8 cellular contexts compared by ENCODE assay signal in genomic region chr9:126398403-126399058, GRCh38.
A peak's percentile ranks its signal among the peaks of the same experiment; 100 is the strongest.
DNase-seq lines count a peak whose midpoint lies in the region; ATAC-seq, FAIRE-seq and TF ChIP-seq lines count a peak whose summit lies in the region.

No MANE protein-coding gene starts in this region.

- H3K79me2 ChIP-seq in SU-DHL-6 (ENCODE audit: insufficient read depth, low read length), result no peaks in the 10 kb centered on the region

- CTCF ChIA-PET in CD8-positive, alpha-beta T cell (lab: Charles Lee), result interaction anchor here (0.7 to 6.4 kb wide), 38 partner anchors 8 to 1143 kb away, joined by 3 to 182 read pairs (median 6); partner anchors contain the start of gene MVB12B

- no peaks in the 10 kb centered on the region for H3K27me3 Mint-ChIP-seq in CD8-positive, alpha-beta T cell (ENCODE audit: low read depth)
- no peaks in the 10 kb centered on the region for H3K27me3 Mint-ChIP-seq in activated naive CD8-positive, alpha-beta T cell

- peak overlapping the region; percentile 86 for H3K27ac Mint-ChIP-seq in CD8-positive, alpha-beta T cell
- H3K27ac Mint-ChIP-seq in activated naive CD8-positive, alpha-beta T cell, result peak overlapping the region; percentile 85

- peaks cover 54% of the 10 kb centered on the region for H3K4me1 Mint-ChIP-seq in CD8-positive, alpha-beta T cell (ENCODE audit: low read depth)
- H3K4me1 Mint-ChIP-seq in activated naive CD8-positive, alpha-beta T cell (ENCODE audit: low read depth), result peaks cover 63% of the 10 kb centered on the region

- no peaks in the 10 kb centered on the region for H3K36me3 ChIP-seq in CD8-positive, alpha-beta T cell (ENCODE audit: insufficient read depth, low read length)
- H3K36me3 ChIP-seq in SU-DHL-6 (ENCODE audit: low read length), result no peaks in the 10 kb centered on the region
- H3K36me3 ChIP-seq in psoas muscle (ENCODE audit: insufficient read depth in 1 of 2, low read depth in 1 of 2), result peaks cover 0 to 46% of the 10 kb centered on the region in 2 donors

- peak overlapping the region; percentile 38 for H3K27ac ChIP-seq in CD8-positive, alpha-beta T cell (ENCODE audit: low read depth, low read length)
- H3K27ac ChIP-seq in SU-DHL-6 (ENCODE audit: low read depth, low read length), result no peak overlapping the region
- H3K27ac ChIP-seq in psoas muscle, result no peak overlapping the region

- no peak for ATAC-seq in CD8-positive, alpha-beta T cell
- ATAC-seq in psoas muscle (peak; percentile 84 to 92 (median 86)), HG03342 (IDR thresholded peaks at IDR 0.05; ENCODE audit: unreplicated experiment) (no peak)

- no peak for FAIRE-seq in urothelium cell line (lab: Jason Lieb, UNC)

- H3K9me3 ChIP-seq in CD8-positive, alpha-beta T cell (ENCODE audit: low read length), result no peaks in the 10 kb centered on the region
- H3K9me3 ChIP-seq in SU-DHL-6 (ENCODE audit: insufficient read depth, low read length) (no peaks in the 10 kb centered on the region), psoas muscle (no peaks in the 10 kb centered on the region)

- no peaks in the 10 kb centered on the region for H3K27me3 ChIP-seq in CD8-positive, alpha-beta T cell (ENCODE audit: insufficient read depth, low read length)
- H3K27me3 ChIP-seq in SU-DHL-6 (ENCODE audit: low read length) (no peaks in the 10 kb centered on the region), psoas muscle (ENCODE audit: insufficient read depth in 3 of 3, low read length in 2 of 3) (no peaks in the 10 kb centered on the region)

- no peaks in the 10 kb centered on the region for H3K9me3 Mint-ChIP-seq in CD8-positive, alpha-beta T cell
- H3K9me3 Mint-ChIP-seq in activated naive CD8-positive, alpha-beta T cell (ENCODE audit: low read depth), result no peaks in the 10 kb centered on the region

- peak; percentile 57 to 88 (median 72) for DNase-seq in CD8-positive, alpha-beta T cell
- DNase-seq in HPDE6-E6E7 (ENCODE audit: extremely low spot score), result peak; percentile 70
- DNase-seq in cardiac septum (ENCODE audit: low spot score), result peak; percentile 93
- DNase-seq in psoas muscle, result peak; percentile 79 to 89
- peak; percentile 79 for DNase-seq in urothelium cell line (ENCODE audit: low spot score)

- POLR2A ChIA-PET in CD8-positive, alpha-beta T cell (lab: Charles Lee), result interaction anchor here (0.8 to 4.2 kb wide), 5 partner anchors 8 to 90 kb away, joined by 3 to 14 read pairs (median 3); no protein-coding TSS in a partner anchor

- no peaks in the 10 kb centered on the region for H4K20me1 ChIP-seq in SU-DHL-6 (ENCODE audit: low read depth, low read length)

- peaks cover 44% of the 10 kb centered on the region for H3K4me1 ChIP-seq in CD8-positive, alpha-beta T cell (ENCODE audit: insufficient read depth, low read length)
- peaks cover 35% of the 10 kb centered on the region for H3K4me1 ChIP-seq in psoas muscle

- H3K9ac ChIP-seq in SU-DHL-6 (ENCODE audit: low read length), result no peak overlapping the region

- H2AFZ ChIP-seq in SU-DHL-6 (ENCODE audit: low read depth, low read length, severe bottlenecking), result no peak overlapping the region

- H3K4me3 ChIP-seq in CD8-positive, alpha-beta T cell (ENCODE audit: low read depth, low read length), result peak overlapping the region; percentile 29
- H3K4me3 ChIP-seq in SU-DHL-6 (ENCODE audit: insufficient read depth, low read length, poor library complexity, severe bottlenecking) (no peak overlapping the region), psoas muscle (no peak overlapping the region)

- peaks cover 40% of the 10 kb centered on the region for H3K36me3 Mint-ChIP-seq in CD8-positive, alpha-beta T cell
- H3K36me3 Mint-ChIP-seq in activated naive CD8-positive, alpha-beta T cell, result peaks cover 8% of the 10 kb centered on the region

- H3F3A ChIP-seq in SU-DHL-6 (ENCODE audit: insufficient read depth), result no peaks in the 10 kb centered on the region

- peak overlapping the region; percentile 69 for H3K4me3 Mint-ChIP-seq in CD8-positive, alpha-beta T cell
- peak overlapping the region; percentile 76 for H3K4me3 Mint-ChIP-seq in activated naive CD8-positive, alpha-beta T cell

- H3K9me2 ChIP-seq in SU-DHL-6 (replicated peaks; ENCODE audit: insufficient read depth, low read length), result no peaks in the 10 kb centered on the region

- peak; percentile 99 for TF ChIP-seq CTCF in CD8-positive, alpha-beta T cell (IDR thresholded peaks at IDR 0.05)
- TF ChIP-seq CTCF in SU-DHL-6 (IDR thresholded peaks at IDR 0.05; ENCODE audit: insufficient read depth, low read length, poor library complexity, severe bottlenecking) (peak; percentile 88), psoas muscle (IDR thresholded peaks at IDR 0.05) (peak; percentile 99)

- WGBS in psoas muscle, 3 donors, result 23 to 26% (median 25%) methylated on average over 25 of the region's 25 CpGs

- no peak overlapping the region for H3K4me2 ChIP-seq in SU-DHL-6 (ENCODE audit: low read depth, low read length, poor library complexity, severe bottlenecking)

- intact Hi-C loops in CD8-positive, alpha-beta T cell (cut with DNase I, micrococcal nuclease), result loop anchor here (1.0 to 5.0 kb wide), 4 partner anchors 81 to 991 kb away; no protein-coding TSS in a partner anchor
- intact Hi-C loops in cardiac septum (cut with DNase I) (loop anchor here (1.0 to 5.0 kb wide), 3 partner anchors 81 to 96 kb away; no protein-coding TSS in a partner anchor), psoas muscle (cut with DNase I) (loop anchor here (1.0 to 5.0 kb wide), 5 partner anchors 79 to 171 kb away; no protein-coding TSS in a partner anchor)

Comparison
In these comparisons a context has a peak if more than half of its experiments do, and no peak if none do; other contexts are left out.
1. ATAC-seq: peak in psoas muscle (4 of 4); none in CD8-positive, alpha-beta T cell (single experiment) and HG03342 (single experiment).
2. Peak in every context shown above with its lines, with median percentiles within 50 percentile points of each other: DNase-seq and CTCF ChIP-seq.